Comparison of ENCODE assay signal across 15 cellular contexts in the genomic region with DNA sequence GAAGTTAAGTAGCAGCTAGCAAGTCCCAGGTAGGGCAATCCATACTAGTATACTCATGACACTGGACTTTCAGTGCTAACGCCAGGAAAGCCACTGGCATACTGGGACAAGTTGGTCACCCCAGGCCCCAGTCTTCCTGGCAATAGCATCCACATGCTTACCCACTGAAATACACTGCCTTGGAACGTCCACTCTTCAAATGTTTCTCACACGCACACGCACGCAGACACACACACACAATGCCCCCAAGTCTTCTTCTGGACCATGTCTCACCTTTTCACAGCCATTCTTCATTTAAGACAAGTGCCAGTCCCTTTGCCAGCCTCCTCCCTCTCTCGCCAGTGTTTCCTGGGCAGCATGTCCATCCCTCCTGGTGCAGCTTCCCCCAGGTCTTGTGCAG. TPM values are rescaled to one million over a fixed set of nuclear protein-coding genes. Genes with fewer than 3 reads are reported as not detected.
DNase-seq lines count a peak whose midpoint lies in the region; ATAC-seq and TF ChIP-seq lines count a peak whose summit lies in the region.
"Had no signal": no experiment of that assay in that cellular context is flagged by ENCODE, and none has a peak within 500 bp of the region (broad histone marks: within the 10 kb centered on the region; RNA-seq: fewer than 3 reads in every experiment).

No MANE protein-coding gene starts in this region.

- H3K27me3 ChIP-seq in aorta (ENCODE audit: control insufficient read depth in 1 of 2, insufficient read depth in 2 of 2, low read length in 1 of 2): no peaks in the 10 kb centered on the region
- H3K27me3 ChIP-seq: BLaER1 treated with 17β-estradiol and CSF1 and Interleukin-3, amounts not matched to agents 10 nM and 100 nM had no signal

- no peak for ATAC-seq in activated CD8-positive, alpha-beta memory T cell treated with anti-CD3 and anti-CD28 coated beads, Interleukin-2, amount 10 ng/mL, durations not matched to agents 7 days and 5 days
- no peak for ATAC-seq in stimulated activated effector memory CD8-positive, alpha-beta T cell treated with anti-CD3 and anti-CD28 coated beads, Interleukin-12 subunit alpha, Interleukin-12 subunit beta, amount 100 ng/mL, for 72 hours
- no peak for ATAC-seq in GM19023 (IDR thresholded peaks at IDR 0.05; ENCODE audit: unreplicated experiment)
- no peak for ATAC-seq in aorta (ENCODE audit: low FRiP score)

- no peaks in the 10 kb centered on the region for H3K9me3 Mint-ChIP-seq in activated CD8-positive, alpha-beta memory T cell treated with anti-CD3 and anti-CD28 coated beads, Interleukin-2, amount 10 ng/mL, durations not matched to agents 7 days and 5 days (ENCODE audit: low read depth)
- H3K9me3 Mint-ChIP-seq in stimulated activated effector memory CD8-positive, alpha-beta T cell treated with anti-CD3 and anti-CD28 coated beads, Interleukin-12 subunit alpha, Interleukin-12 subunit beta, amount 100 ng/mL, for 72 hours: no peaks in the 10 kb centered on the region
- H3K9me3 Mint-ChIP-seq: CD4-positive, CD25-positive, alpha-beta regulatory T cell had no signal

- H3K36me3 ChIP-seq in aorta (ENCODE audit: control insufficient read depth in 1 of 2, insufficient read depth in 2 of 2, low read length in 1 of 2): no peaks in the 10 kb centered on the region
- H3K36me3 ChIP-seq: BLaER1 treated with 17β-estradiol and CSF1 and Interleukin-3, amounts not matched to agents 10 nM and 100 nM had no signal

- H3K4me1 Mint-ChIP-seq in activated CD8-positive, alpha-beta memory T cell treated with anti-CD3 and anti-CD28 coated beads, Interleukin-2, amount 10 ng/mL, durations not matched to agents 7 days and 5 days: peaks cover 26% of the 10 kb centered on the region
- H3K4me1 Mint-ChIP-seq in stimulated activated effector memory CD8-positive, alpha-beta T cell treated with anti-CD3 and anti-CD28 coated beads, Interleukin-12 subunit alpha, Interleukin-12 subunit beta, amount 100 ng/mL, for 72 hours: peaks cover 14% of the 10 kb centered on the region

- POLR2A ChIA-PET in HEK293T (lab: Yijun Ruan, JAX): no interaction called here

- intact Hi-C loops in aorta (cut with DNase I): loop anchor here in 1 of 2 donors (5.0 kb wide), 1 partner anchor 41 kb away; no protein-coding TSS in a partner anchor

- H3K27ac ChIP-seq in aorta (ENCODE audit: low read depth in 1 of 2, low read length in 2 of 2): no peak overlapping the region
- H3K27ac ChIP-seq: 22Rv1; BLaER1 treated with 17β-estradiol and CSF1 and Interleukin-3, amounts not matched to agents 10 nM and 100 nM; HL-60 had no signal

- no peak overlapping the region for H3K27ac Mint-ChIP-seq in activated CD8-positive, alpha-beta memory T cell treated with anti-CD3 and anti-CD28 coated beads, Interleukin-2, amount 10 ng/mL, durations not matched to agents 7 days and 5 days
- H3K27ac Mint-ChIP-seq in stimulated activated effector memory CD8-positive, alpha-beta T cell treated with anti-CD3 and anti-CD28 coated beads, Interleukin-12 subunit alpha, Interleukin-12 subunit beta, amount 100 ng/mL, for 72 hours: peak overlapping the region; percentile 58
- H3K27ac Mint-ChIP-seq: CD4-positive, CD25-positive, alpha-beta regulatory T cell had no signal

- H3K4me3 Mint-ChIP-seq in activated CD8-positive, alpha-beta memory T cell treated with anti-CD3 and anti-CD28 coated beads, Interleukin-2, amount 10 ng/mL, durations not matched to agents 7 days and 5 days: no peak overlapping the region
- no peak overlapping the region for H3K4me3 Mint-ChIP-seq in stimulated activated effector memory CD8-positive, alpha-beta T cell treated with anti-CD3 and anti-CD28 coated beads, Interleukin-12 subunit alpha, Interleukin-12 subunit beta, amount 100 ng/mL, for 72 hours
- H3K4me3 Mint-ChIP-seq: CD4-positive, CD25-positive, alpha-beta regulatory T cell had no signal

- H3K36me3 Mint-ChIP-seq in activated CD8-positive, alpha-beta memory T cell treated with anti-CD3 and anti-CD28 coated beads, Interleukin-2, amount 10 ng/mL, durations not matched to agents 7 days and 5 days: no peaks in the 10 kb centered on the region
- no peaks in the 10 kb centered on the region for H3K36me3 Mint-ChIP-seq in stimulated activated effector memory CD8-positive, alpha-beta T cell treated with anti-CD3 and anti-CD28 coated beads, Interleukin-12 subunit alpha, Interleukin-12 subunit beta, amount 100 ng/mL, for 72 hours
- H3K36me3 Mint-ChIP-seq: CD4-positive, CD25-positive, alpha-beta regulatory T cell had no signal

- DNase-seq in activated CD8-positive, alpha-beta memory T cell treated with anti-CD3 and anti-CD28 coated beads, Interleukin-2, amount 10 ng/mL, durations not matched to agents 7 days and 5 days: peak; percentile 28
- no peak for DNase-seq in activated CD8-positive, alpha-beta memory T cell treated with anti-CD3 and anti-CD28 coated beads for 24 hours
- DNase-seq in HEK293T (ENCODE audit: extremely low spot score) (peak; percentile 2), mesenteric fat pad (ENCODE audit: low spot score) (peak; percentile 30), NCI-H226 (no peak), aorta (no peak)
- DNase-seq in stimulated activated effector memory CD8-positive, alpha-beta T cell treated with anti-CD3 and anti-CD28 coated beads, Interleukin-12 subunit alpha, Interleukin-12 subunit beta, amount 100 ng/mL, for 72 hours (ENCODE audit: low spot score in 2 of 2): no peak
- DNase-seq: CD4-positive, CD25-positive, alpha-beta regulatory T cell; DMS53; HCEC 1CT had no signal

- H3K4me3 ChIP-seq in aorta (ENCODE audit: low read length in 2 of 2): no peak overlapping the region
- H3K4me3 ChIP-seq: BLaER1 treated with 17β-estradiol and CSF1 and Interleukin-3, amounts not matched to agents 10 nM and 100 nM had no signal

- H3K27me3 Mint-ChIP-seq in activated CD8-positive, alpha-beta memory T cell treated with anti-CD3 and anti-CD28 coated beads, Interleukin-2, amount 10 ng/mL, durations not matched to agents 7 days and 5 days: no peaks in the 10 kb centered on the region
- H3K27me3 Mint-ChIP-seq: CD4-positive, CD25-positive, alpha-beta regulatory T cell had no signal

- H3K4me1 ChIP-seq in aorta (ENCODE audit: control insufficient read depth in 1 of 2, insufficient read depth in 2 of 2, low read length in 2 of 2): no peaks in the 10 kb centered on the region

- WGBS in aorta, 2 donors: 68 to 79% methylated on average over 6 of the region's 6 CpGs

- H3K9me3 ChIP-seq in aorta (ENCODE audit: control insufficient read depth, low read length): no peaks in the 10 kb centered on the region
- H3K9me3 ChIP-seq: BLaER1 treated with 17β-estradiol and CSF1 and Interleukin-3, amounts not matched to agents 10 nM and 100 nM had no signal

- CTCF ChIA-PET in activated CD8-positive, alpha-beta memory T cell treated with anti-CD3 and anti-CD28 coated beads, Interleukin-2, amount 10 ng/mL, durations not matched to agents 7 days and 5 days (lab: Charles Lee): no interaction called here
- CTCF ChIA-PET in HEK293T (lab: Yijun Ruan, JAX): no interaction called here

TF ChIP-seq in HEK293T, 16 proteins besides CTCF, POLR2A, EP300 and RAD21:
- TF ChIP-seq SP1 (IDR thresholded peaks at IDR 0.05) (no peak), FOXM1 (IDR thresholded peaks at IDR 0.05; ENCODE audit: borderline replicate concordance) (no peak), ARNT (IDR thresholded peaks at IDR 0.05) (no peak)

RNA-seq across cellular contexts. Expression of gene TEX261, which starts 8.7 kb away (rescaled TPM):
- total RNA-seq in activated CD8-positive, alpha-beta memory T cell treated with anti-CD3 and anti-CD28 coated beads, Interleukin-2, amount 10 ng/mL, durations not matched to agents 7 days and 5 days: 10 to 100 TPM; 39.2 to 58.1 TPM
- 86.8 TPM for total RNA-seq in mesenteric fat pad
- 10 to 100 TPM; 51.0 to 58.1 TPM for total RNA-seq in aorta
- polyA plus RNA-seq in aorta: 10 to 100 TPM; 26.8 to 37.0 TPM

RNA-seq across cellular contexts. Expression of gene ANKRD53, which starts 25.0 kb away (rescaled TPM):
- not detected for total RNA-seq in activated CD8-positive, alpha-beta memory T cell treated with anti-CD3 and anti-CD28 coated beads, Interleukin-2, amount 10 ng/mL, durations not matched to agents 7 days and 5 days
- 17.6 TPM for total RNA-seq in mesenteric fat pad
- 1 to 10 TPM; 1.9 to 3.3 TPM for total RNA-seq in aorta
- polyA plus RNA-seq in aorta: 1 to 10 TPM in 1 of 2 donors, under 1 TPM in 1; 0.88 to 5.0 TPM
- total RNA-seq: H4 had no signal

Comparison
In these comparisons a context has a peak if more than half of its experiments do, and no peak if none do; other contexts are left out.
1. DNase-seq: peak in activated CD8-positive, alpha-beta memory T cell treated with anti-CD3 and anti-CD28 coated beads, Interleukin-2, amount 10 ng/mL, durations not matched to agents 7 days and 5 days (single experiment), HEK293T (single experiment) and mesenteric fat pad (single experiment); none in activated CD8-positive, alpha-beta memory T cell treated with anti-CD3 and anti-CD28 coated beads for 24 hours (single experiment), stimulated activated effector memory CD8-positive, alpha-beta T cell treated with anti-CD3 and anti-CD28 coated beads, Interleukin-12 subunit alpha, Interleukin-12 subunit beta, amount 100 ng/mL, for 72 hours (0 of 2), NCI-H226 (single experiment) and aorta (0 of 2).